In the genomic region with DNA sequence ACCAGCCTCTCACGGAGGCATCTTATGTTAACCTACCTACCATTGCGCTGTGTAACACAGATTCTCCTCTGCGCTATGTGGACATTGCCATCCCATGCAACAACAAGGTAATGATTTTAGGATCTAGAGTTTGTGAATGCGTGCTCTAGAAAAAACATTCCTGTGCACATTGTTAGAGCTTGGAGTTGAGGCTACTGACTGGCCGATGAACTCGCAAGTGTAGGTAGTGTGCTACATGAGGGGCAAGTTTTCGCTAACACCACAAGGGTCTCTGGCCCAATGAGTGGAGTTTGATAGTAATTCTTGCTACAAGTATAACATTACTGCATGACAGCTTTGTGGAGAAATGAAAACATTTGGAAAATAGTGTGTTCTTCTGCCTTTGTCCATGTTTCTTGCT, we compare ENCODE assay signal across 1 cellular context.
TF ChIP-seq lines count a peak whose summit lies in the region.

No MANE protein-coding gene starts in this region.

TF ChIP-seq in K562, 482 proteins besides CTCF, POLR2A, EP300 and RAD21:
- no peak for TF ChIP-seq ZNF232 (CRISPR knock-in tag; IDR thresholded peaks at IDR 0.05)
- no peak for TF ChIP-seq YY1 (IDR thresholded peaks at IDR 0.05; ENCODE audit: borderline replicate concordance in 1 of 3, control insufficient read depth in 1 of 3, extremely low read depth in 1 of 3, insufficient read depth in 3 of 3, insufficient read length in 1 of 3, insufficient replicate concordance in 2 of 3, low read depth in 1 of 3, low read length in 2 of 3)
- no peak for TF ChIP-seq ETV1 (tag; conservative IDR thresholded peaks at IDR 0.05; ENCODE audit: low read depth)
- peak; percentile 24; the same call in 1 of the 2 replicates for TF ChIP-seq RBFOX2 (IDR thresholded peaks at IDR 0.05; ENCODE audit: low read depth, low read length)
- peak; percentile 18; the same call in 1 of the 2 replicates for TF ChIP-seq SUPT5H (IDR thresholded peaks at IDR 0.05)
- 0 out of 2 replicates have a peak, but pooled peaks have one; percentile 38 for TF ChIP-seq LCOR (CRISPR knock-in tag; IDR thresholded peaks at IDR 0.05)
- no peak for TF ChIP-seq TGIF2 (CRISPR knock-in tag; IDR thresholded peaks at IDR 0.05)
- TF ChIP-seq CTCFL (IDR thresholded peaks at IDR 0.05; ENCODE audit: borderline replicate concordance, insufficient read depth, low read depth, low read length, poor library complexity, severe bottlenecking), result no peak
